11 cellular contexts compared by ENCODE assay signal in the genomic region with DNA sequence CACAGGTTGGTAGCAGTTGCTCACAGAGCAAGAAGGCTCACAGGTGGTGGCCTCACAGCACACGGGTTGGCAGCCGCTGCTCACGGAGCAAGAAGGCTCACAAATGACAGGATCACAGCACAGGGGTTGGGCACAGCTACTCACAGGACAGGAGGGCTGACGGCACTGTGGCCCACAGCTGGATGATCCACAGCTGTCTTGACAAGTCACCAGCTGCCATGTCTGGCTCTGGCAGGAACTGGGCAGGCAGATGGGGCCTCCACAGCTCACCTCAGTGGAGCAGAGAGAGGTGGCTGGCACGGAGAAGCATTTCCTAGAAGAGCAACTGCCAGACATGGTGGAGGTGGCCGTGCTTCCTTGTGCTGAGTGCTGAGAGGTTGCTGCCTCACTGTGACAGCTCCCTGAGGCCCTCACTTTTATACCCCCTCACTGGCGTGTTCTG. TPM values are rescaled to one million over a fixed set of nuclear protein-coding genes. Genes with fewer than 3 reads are reported as not detected.
DNase-seq lines count a peak whose midpoint lies in the region; ATAC-seq and TF ChIP-seq lines count a peak whose summit lies in the region.
"Had no signal": no experiment of that assay in that cellular context is flagged by ENCODE, and none has a peak within 500 bp of the region (broad histone marks: within the 10 kb centered on the region; RNA-seq: fewer than 3 reads in every experiment).

A gene with protein sequence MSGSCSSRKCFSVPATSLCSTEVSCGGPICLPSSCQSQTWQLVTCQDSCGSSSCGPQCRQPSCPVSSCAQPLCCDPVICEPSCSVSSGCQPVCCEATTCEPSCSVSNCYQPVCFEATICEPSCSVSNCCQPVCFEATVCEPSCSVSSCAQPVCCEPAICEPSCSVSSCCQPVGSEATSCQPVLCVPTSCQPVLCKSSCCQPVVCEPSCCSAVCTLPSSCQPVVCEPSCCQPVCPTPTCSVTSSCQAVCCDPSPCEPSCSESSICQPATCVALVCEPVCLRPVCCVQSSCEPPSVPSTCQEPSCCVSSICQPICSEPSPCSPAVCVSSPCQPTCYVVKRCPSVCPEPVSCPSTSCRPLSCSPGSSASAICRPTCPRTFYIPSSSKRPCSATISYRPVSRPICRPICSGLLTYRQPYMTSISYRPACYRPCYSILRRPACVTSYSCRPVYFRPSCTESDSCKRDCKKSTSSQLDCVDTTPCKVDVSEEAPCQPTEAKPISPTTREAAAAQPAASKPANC (minus strand): TSS at position 392 of the 442 bp plus-strand sequence. CDS start 56 bp downstream, at position 336.

- H3K27me3 ChIP-seq in CD4-positive, alpha-beta T cell (ENCODE audit: control insufficient read depth, insufficient read depth, low read length): no peaks in the 10 kb centered on the region
- peaks cover 22% of the 10 kb centered on the region for H3K27me3 ChIP-seq in OCI-LY3 (ENCODE audit: low read depth, low read length)

- H3K4me3 Mint-ChIP-seq in CD4-positive, alpha-beta T cell: peak within 1 kb of the TSS; percentile 81
- peak within 1 kb of the TSS; percentile 73 to 84 (median 80) for H3K4me3 Mint-ChIP-seq in naive thymus-derived CD8-positive, alpha-beta T cell

- intact Hi-C loops in CD4-positive, alpha-beta T cell (cut with DNase I, micrococcal nuclease): loop anchor here in 1 of 2 experiments (1.0 to 5.0 kb wide), 4 partner anchors 13 to 402 kb away; a partner anchor contains a TSS

- no peaks in the 10 kb centered on the region for H3K9me3 ChIP-seq in CD4-positive, alpha-beta T cell (ENCODE audit: control insufficient read depth, low read length)
- H3K9me3 ChIP-seq in OCI-LY3 (ENCODE audit: insufficient read depth, low read length): no peaks in the 10 kb centered on the region

- POLR2A ChIA-PET in CD4-positive, alpha-beta T cell (lab: Charles Lee): interaction anchor here (0.6 to 3.2 kb wide), 28 partner anchors 10 to 794 kb away, joined by 3 to 61 read pairs (median 5); a partner anchor contains a TSS
- POLR2A ChIA-PET in naive thymus-derived CD8-positive, alpha-beta T cell (lab: Charles Lee): interaction anchor here (0.6 to 3.1 kb wide), 21 partner anchors 9 to 763 kb away, joined by 3 to 27 read pairs (median 4); a partner anchor contains a TSS

- peak within 1 kb of the TSS; percentile 69 for H3K27ac ChIP-seq in CD4-positive, alpha-beta T cell (ENCODE audit: low read depth, low read length)
- H3K27ac ChIP-seq in OCI-LY3 (ENCODE audit: low read length): no peak within 1 kb of the TSS
- H3K27ac ChIP-seq: C4-2B had no signal

- H3K4me2 ChIP-seq in OCI-LY3 (ENCODE audit: low read length): peak within 1 kb of the TSS; percentile 28

- H3K36me3 ChIP-seq in OCI-LY3 (replicated peaks; ENCODE audit: low read depth, low read length): no peaks in the 10 kb centered on the region

- H3K27ac Mint-ChIP-seq in CD4-positive, alpha-beta T cell: peak within 1 kb of the TSS; percentile 98
- H3K27ac Mint-ChIP-seq in naive thymus-derived CD8-positive, alpha-beta T cell: peak within 1 kb of the TSS; percentile 96 to 100 (median 99)

- 0 out of 2 replicates have a peak within 1 kb of the TSS, but pooled peaks have one; percentile 11 for H3K4me3 ChIP-seq in OCI-LY3 (ENCODE audit: low read length)

- peaks cover 2% of the 10 kb centered on the region for H3K9me3 Mint-ChIP-seq in CD4-positive, alpha-beta T cell
- no peaks in the 10 kb centered on the region for H3K9me3 Mint-ChIP-seq in naive thymus-derived CD8-positive, alpha-beta T cell

- peaks cover 69% of the 10 kb centered on the region for H3K4me1 Mint-ChIP-seq in CD4-positive, alpha-beta T cell (ENCODE audit: low read depth)
- H3K4me1 Mint-ChIP-seq in naive thymus-derived CD8-positive, alpha-beta T cell: peaks cover 49 to 70% (median 65%) of the 10 kb centered on the region in 4 donors

- DNase-seq in CD4-positive, alpha-beta T cell: peak in 8 of 10 experiments; percentile 42 to 70 (median 56)
- DNase-seq in activated T-helper 1 cell treated with anti-CD3 and anti-CD28 coated beads, Interleukin-2, amount 50 U/mL, for 16 hours (ENCODE audit: low read depth in 1 of 2, low spot score in 1 of 2): peak; percentile 9 to 32
- DNase-seq in naive thymus-derived CD8-positive, alpha-beta T cell: peak in 3 of 10 donors; percentile 38 to 64 (median 38)
- DNase-seq in retina (no peak), HT-29 (ENCODE audit: low spot score) (no peak)

- no peak for ATAC-seq in CD4-positive, alpha-beta T cell (ENCODE audit: poor library complexity)
- ATAC-seq in naive thymus-derived CD8-positive, alpha-beta T cell: no peak
- ATAC-seq in GM21619 (IDR thresholded peaks at IDR 0.05; ENCODE audit: unreplicated experiment) (no peak), HG03571 (IDR thresholded peaks at IDR 0.05; ENCODE audit: unreplicated experiment) (no peak)

- H4K20me1 ChIP-seq in OCI-LY3 (ENCODE audit: insufficient read depth, low read length): no peaks in the 10 kb centered on the region

- peaks cover 6% of the 10 kb centered on the region; the same call in 1 of the 2 replicates for H3K4me1 ChIP-seq in OCI-LY3 (ENCODE audit: low read length)

- CTCF ChIA-PET in CD4-positive, alpha-beta T cell (lab: Charles Lee): interaction anchor here (2.9 kb wide), 1 partner anchor 13 kb away, joined by 23 read pairs; no protein-coding TSS in a partner anchor

- H3K79me2 ChIP-seq in OCI-LY3 (ENCODE audit: low read length): no peaks in the 10 kb centered on the region

- H2AFZ ChIP-seq in OCI-LY3 (ENCODE audit: low read depth, low read length): 0 out of 2 replicates have a peak within 1 kb of the TSS, but pooled peaks have one; percentile 3

- no peak for TF ChIP-seq CTCF in CD4-positive, alpha-beta T cell (IDR thresholded peaks at IDR 0.05)
- no peak for TF ChIP-seq CTCF in OCI-LY3 (IDR thresholded peaks at IDR 0.05; ENCODE audit: low read depth, low read length)

- H3K9ac ChIP-seq in OCI-LY3 (ENCODE audit: low read length): no peak within 1 kb of the TSS

- no peaks in the 10 kb centered on the region for H3K27me3 Mint-ChIP-seq in CD4-positive, alpha-beta T cell
- no peaks in the 10 kb centered on the region for H3K27me3 Mint-ChIP-seq in naive thymus-derived CD8-positive, alpha-beta T cell

- peaks cover 7% of the 10 kb centered on the region for H3K36me3 Mint-ChIP-seq in CD4-positive, alpha-beta T cell (ENCODE audit: low read depth)
- H3K36me3 Mint-ChIP-seq in naive thymus-derived CD8-positive, alpha-beta T cell: peaks cover 0 to 3% (median 3%) of the 10 kb centered on the region in 3 donors

RNA-seq across cellular contexts. Expression of the gene that starts here (rescaled TPM):
- total RNA-seq in CD4-positive, alpha-beta T cell: 1 to 10 TPM; 1.0 to 1.1 TPM
- under 1 TPM in 1 of 2 experiments, not detected in 1; 0.23 TPM for total RNA-seq in naive thymus-derived CD8-positive, alpha-beta T cell
- polyA plus RNA-seq in naive thymus-derived CD8-positive, alpha-beta T cell: under 1 TPM in 1 of 3 donors, not detected in 2; 0.12 TPM
- total RNA-seq in HT-29 (2014; rRNA removed; shearing (Covaris generic)): not detected in 2 replicates
- total RNA-seq: bronchial epithelial cell, RPMI7951 had no signal

Comparison
In these comparisons a context has a peak if more than half of its experiments do, and no peak if none do; other contexts are left out.
1. DNase-seq: peak in CD4-positive, alpha-beta T cell (8 of 10) and activated T-helper 1 cell treated with anti-CD3 and anti-CD28 coated beads, Interleukin-2, amount 50 U/mL, for 16 hours (2 of 2); none in retina (single experiment) and HT-29 (single experiment).